ENCODE assay signal across 26 cellular contexts in the genomic region with DNA sequence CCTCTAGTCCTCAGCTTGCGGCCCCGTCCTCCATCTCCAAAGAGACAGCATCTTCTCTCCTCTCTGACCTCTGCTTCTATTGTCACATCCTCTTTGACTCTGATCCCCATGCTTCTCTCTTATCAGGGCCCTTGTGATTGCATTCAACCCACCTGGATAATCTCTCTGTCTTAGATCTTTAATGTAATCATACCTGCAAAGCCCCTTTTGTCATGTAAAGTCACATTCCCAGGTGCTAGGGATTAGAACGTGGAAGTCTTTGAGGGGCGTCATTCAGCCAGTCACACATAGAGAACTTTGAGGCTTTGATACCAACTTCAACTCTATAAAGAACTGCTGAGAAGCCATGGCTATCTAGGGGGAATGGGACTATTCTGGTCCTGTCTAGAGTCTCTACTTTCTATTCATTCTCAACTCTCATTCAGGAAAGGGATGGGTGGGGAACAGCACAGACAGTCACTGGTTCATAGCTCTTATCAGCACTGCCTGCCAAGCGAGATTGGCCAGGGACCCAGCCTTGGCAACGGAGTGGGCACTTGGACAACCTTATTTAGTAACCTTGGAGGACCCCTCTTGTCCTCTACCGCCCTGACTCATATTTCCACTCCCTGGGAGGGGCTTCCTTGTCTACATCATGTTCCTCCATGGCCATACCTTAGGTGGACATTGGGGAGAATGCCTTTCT. TPM values are rescaled to one million over a fixed set of nuclear protein-coding genes. Genes with fewer than 3 reads are reported as not detected.
A peak's percentile ranks its signal among the peaks of the same experiment; 100 is the strongest.
DNase-seq lines count a peak whose midpoint lies in the region; ATAC-seq and TF ChIP-seq lines count a peak whose summit lies in the region.
"Had no signal": no experiment of that assay in that cellular context is flagged by ENCODE, and none has a peak within 500 bp of the region (broad histone marks: within the 10 kb centered on the region; RNA-seq: fewer than 3 reads in every experiment).

No MANE protein-coding gene starts in this region.

- intact Hi-C loops in Caco-2 (cut with micrococcal nuclease; ENCODE audit: unreplicated experiment): no loop called here

- 85% methylated on average over 7 of the region's 7 CpGs for WGBS in HUES64

- CTCF ChIA-PET in Caco-2 (lab: Charles Lee): no interaction called here

- H3K4me1 Mint-ChIP-seq in Caco-2 (ENCODE audit: low read depth, unreplicated experiment): peaks cover 7% of the 10 kb centered on the region

- no peaks in the 10 kb centered on the region for H3K36me3 Mint-ChIP-seq in Caco-2 (ENCODE audit: insufficient read depth, unreplicated experiment)

- H3K27me3 Mint-ChIP-seq in Caco-2 (ENCODE audit: insufficient read depth, unreplicated experiment): no peaks in the 10 kb centered on the region
- H3K27me3 Mint-ChIP-seq: CD4-positive, alpha-beta T cell had no signal

- H3K4me3 Mint-ChIP-seq in Caco-2 (ENCODE audit: unreplicated experiment): peak overlapping the region; percentile 15
- H3K4me3 Mint-ChIP-seq: CD4-positive, alpha-beta T cell had no signal

- no peaks in the 10 kb centered on the region for H3K9me3 ChIP-seq in Caco-2
- H3K9me3 ChIP-seq in HUES64 (ENCODE audit: insufficient read depth, low read depth, low read length): no peaks in the 10 kb centered on the region
- H3K9me3 ChIP-seq: BLaER1 treated with 17β-estradiol and CSF1 and Interleukin-3, amounts not matched to agents 10 nM and 100 nM had no signal

- ATAC-seq in HG02981 (IDR thresholded peaks at IDR 0.05; ENCODE audit: unreplicated experiment): no peak
- ATAC-seq: GM12878, K562 had no signal

- no peaks in the 10 kb centered on the region for H3K4me1 ChIP-seq in Caco-2
- peaks cover 10% of the 10 kb centered on the region for H3K4me1 ChIP-seq in HUES64 (ENCODE audit: insufficient read depth, low read length)

- POLR2A ChIA-PET in Caco-2 (lab: Charles Lee): no interaction called here

- H3K4me3 ChIP-seq in Caco-2 (ENCODE audit: low read depth, low read length): no peak overlapping the region
- no peak overlapping the region for H3K4me3 ChIP-seq in HUES64 (ENCODE audit: low read length)
- H3K4me3 ChIP-seq in fibroblast of the aortic adventitia (ENCODE audit: low read depth, low read length): no peak overlapping the region
- H3K4me3 ChIP-seq: BLaER1 treated with 17β-estradiol and CSF1 and Interleukin-3, amounts not matched to agents 10 nM and 100 nM; GM12878; K562 had no signal

- no peak overlapping the region for H3K9ac ChIP-seq in HUES64 (ENCODE audit: low read depth, low read length)
- H3K9ac ChIP-seq: BLaER1 treated with 17β-estradiol and CSF1 and Interleukin-3, amounts not matched to agents 10 nM and 100 nM had no signal

- no peak for DNase-seq in Caco-2
- peak; percentile 2 for DNase-seq in fibroblast of the aortic adventitia (ENCODE audit: low read depth)
- peak; percentile 19 for DNase-seq in iPS-NIHi11 (ENCODE audit: low spot score)
- no peak for DNase-seq in DMS153 (lab: John Stamatoyannopoulos, UW)
- no peak for DNase-seq in Ammon's horn (ENCODE audit: low spot score)
- DNase-seq: CD4-positive, alpha-beta T cell; DMS79; EL; GDM1; Kasumi-1; MV-4-11; NCI-H1105; NCI-H1436 treated with DMSO at 0.1 percent for 48 hours; NCI-H2029 treated with DMSO at 0.1 percent for 48 hours; NCI-H446 treated with DMSO at 0.1 percent for 48 hours; NCI-H526; RPMI8226; SHP77 treated with DMSO at 0.1 percent for 48 hours had no signal

- H3K27ac Mint-ChIP-seq in Caco-2 (ENCODE audit: unreplicated experiment): no peak overlapping the region
- H3K27ac Mint-ChIP-seq: CD4-positive, alpha-beta T cell had no signal

- TF ChIP-seq CTCF in Caco-2 (IDR thresholded peaks at IDR 0.05; ENCODE audit: insufficient read depth in 1 of 2, low read depth in 1 of 2, low read length in 1 of 2, severe bottlenecking in 1 of 2, unreplicated experiment in 1 of 2) (no peak), fibroblast of the aortic adventitia (IDR thresholded peaks at IDR 0.05; ENCODE audit: insufficient read depth, low read length) (no peak)

- H3K27me3 ChIP-seq in Caco-2 (replicated peaks; ENCODE audit: control insufficient read depth, insufficient read depth, low read length) (no peaks in the 10 kb centered on the region), HUES64 (ENCODE audit: insufficient read depth, low read length) (no peaks in the 10 kb centered on the region)
- H3K27me3 ChIP-seq: BLaER1 treated with 17β-estradiol and CSF1 and Interleukin-3, amounts not matched to agents 10 nM and 100 nM had no signal

- no TSS peak for BruUV-seq in Caco-2 (replicated peaks; lab: Mats Ljungman, UMichigan)

- H3K36me3 ChIP-seq in Caco-2 (ENCODE audit: control insufficient read depth, insufficient read depth, low read length): no peaks in the 10 kb centered on the region
- H3K36me3 ChIP-seq in HUES64 (ENCODE audit: insufficient read depth, low read length): no peaks in the 10 kb centered on the region
- H3K36me3 ChIP-seq: BLaER1 treated with 17β-estradiol and CSF1 and Interleukin-3, amounts not matched to agents 10 nM and 100 nM had no signal

- peak overlapping the region; percentile 25; the same call in 1 of the 2 replicates for H3K27ac ChIP-seq in HUES64 (ENCODE audit: low read depth, low read length)
- H3K27ac ChIP-seq: BLaER1 treated with 17β-estradiol and CSF1 and Interleukin-3, amounts not matched to agents 10 nM and 100 nM had no signal

- H3K9me3 Mint-ChIP-seq in Caco-2 (ENCODE audit: unreplicated experiment): peaks cover 19% of the 10 kb centered on the region

RNA-seq across cellular contexts. Expression of a gene that starts 29.0 kb away (rescaled TPM):
- total RNA-seq in Caco-2 (2022): 0.56 and 0.82 TPM in 2 replicates
- polyA plus RNA-seq in HUES64 (2013, experiment 1 of 2): not detected
- not detected for polyA plus RNA-seq in HUES64 (2013, experiment 2 of 2)
- not detected in 2 replicates for total RNA-seq in fibroblast of the aortic adventitia (ENCODE audit: low replicate concordance)
- total RNA-seq: CD4-positive, alpha-beta T cell; GM12878; H4; HT1080; K562; M059J had no signal
- polyA plus RNA-seq: GM12878, K562 had no signal

RNA-seq across cellular contexts. Expression of a gene that starts 55.3 kb away (rescaled TPM):
- total RNA-seq in Caco-2 (2022) (27.4 and 34.3 TPM in 2 replicates), fibroblast of the aortic adventitia (ENCODE audit: low replicate concordance) (13.9 and 57.0 TPM in 2 replicates)
- polyA plus RNA-seq in HUES64 (2013, experiment 1 of 2): 4.3 TPM
- 6.1 TPM for polyA plus RNA-seq in HUES64 (2013, experiment 2 of 2)
- polyA plus RNA-seq: K562 had no signal

Comparison
In these comparisons a context has a peak if more than half of its experiments do, and no peak if none do; other contexts are left out.
1. DNase-seq: peak in fibroblast of the aortic adventitia (single experiment) and iPS-NIHi11 (single experiment); none in Caco-2 (0 of 2), DMS153 (single experiment) and Ammon's horn (single experiment).